In genomic region chr22:42150727-42151590, GRCh38 we compare ENCODE assay signal across 26 cellular contexts.
"Had no signal": no experiment of that assay in that cellular context is flagged by ENCODE, and none has a peak within 500 bp of the region (broad histone marks: within the 10 kb centered on the region; RNA-seq: fewer than 3 reads in every experiment).

No MANE protein-coding gene starts in this region.

- H3K27ac Mint-ChIP-seq: activated B cell treated with CpG ODN at 0.5 μM for 24 hours; activated CD8-positive, alpha-beta memory T cell treated with anti-CD3 and anti-CD28 coated beads, Interleukin-2, amount 10 ng/mL, durations not matched to agents 7 days and 5 days; activated CD8-positive, alpha-beta T cell treated with anti-CD3 and anti-CD28 coated beads, Interleukin-2, amount 10 ng/mL, durations not matched to agents 7 days and 5 days; activated T-helper 2 cell treated with anti-CD3 and anti-CD28 coated beads, Interferon-gamma antibody, Interleukin-2, Interleukin-4, amounts not matched to agents 10 μg/mL and 5 μg/mL and 100 μg/mL, durations not matched to agents 14 hours and 24 hours and 36 hours; nephron progenitor cell; type B pancreatic cell had no signal

- H3K36me3 ChIP-seq: pancreas had no signal

- H3K27me3 ChIP-seq: ascending aorta, dorsolateral prefrontal cortex, gastroesophageal sphincter, pancreas had no signal

- H3K4me1 ChIP-seq: ascending aorta, gastroesophageal sphincter, pancreas, psoas muscle had no signal

- H3K4me2 ChIP-seq: smooth muscle cell had no signal

- H3K9me3 ChIP-seq: ascending aorta, gastroesophageal sphincter, pancreas, psoas muscle had no signal

- ATAC-seq: activated CD8-positive, alpha-beta memory T cell treated with anti-CD3 and anti-CD28 coated beads, Interleukin-2, amount 10 ng/mL, durations not matched to agents 7 days and 5 days; activated CD8-positive, alpha-beta T cell treated with anti-CD3 and anti-CD28 coated beads, Interleukin-2, amount 10 ng/mL, durations not matched to agents 7 days and 5 days; left cardiac atrium; psoas muscle had no signal

- H3K27me3 Mint-ChIP-seq: activated B cell treated with CpG ODN at 0.5 μM for 24 hours; activated CD8-positive, alpha-beta memory T cell treated with anti-CD3 and anti-CD28 coated beads, Interleukin-2, amount 10 ng/mL, durations not matched to agents 7 days and 5 days; activated naive CD8-positive, alpha-beta T cell; brain; naive B cell; type B pancreatic cell had no signal

- H3K9me3 Mint-ChIP-seq: activated B cell treated with CpG ODN at 0.5 μM for 24 hours; activated T-helper 2 cell treated with anti-CD3 and anti-CD28 coated beads, Interferon-gamma antibody, Interleukin-2, Interleukin-4, amounts not matched to agents 10 μg/mL and 5 μg/mL and 100 μg/mL, durations not matched to agents 14 hours and 24 hours and 36 hours; brain; naive B cell; nephron progenitor cell; type B pancreatic cell had no signal

- H3K4me3 Mint-ChIP-seq: activated B cell treated with CpG ODN at 0.5 μM for 24 hours; activated CD8-positive, alpha-beta memory T cell treated with anti-CD3 and anti-CD28 coated beads, Interleukin-2, amount 10 ng/mL, durations not matched to agents 7 days and 5 days; activated CD8-positive, alpha-beta T cell treated with anti-CD3 and anti-CD28 coated beads, Interleukin-2, amount 10 ng/mL, durations not matched to agents 7 days and 5 days; activated naive CD8-positive, alpha-beta T cell; brain; naive B cell; nephron progenitor cell; type B pancreatic cell had no signal

- FAIRE-seq: endothelial cell of umbilical vein, keratinocyte, pancreas had no signal

- H3K27ac ChIP-seq: ascending aorta, coronary artery, dorsolateral prefrontal cortex, gastroesophageal sphincter, pancreas, psoas muscle had no signal

- H3K4me3 ChIP-seq: ascending aorta, coronary artery, dorsolateral prefrontal cortex, gastroesophageal sphincter, pancreas, psoas muscle, smooth muscle cell had no signal

- DNase-seq: activated B cell treated with CpG ODN at 0.5 μM for 24 hours; activated CD8-positive, alpha-beta memory T cell treated with anti-CD3 and anti-CD28 coated beads, Interleukin-2, amount 10 ng/mL, durations not matched to agents 7 days and 5 days; activated CD8-positive, alpha-beta T cell treated with anti-CD3 and anti-CD28 coated beads, Interleukin-2, amount 10 ng/mL, durations not matched to agents 7 days and 5 days; activated T-cell treated with anti-CD3 and anti-CD28 coated beads for 4 hours; dorsolateral prefrontal cortex; effector memory CD4-positive, alpha-beta T cell; hippocampal formation; left cardiac atrium; mammary epithelial cell; naive B cell; nephron progenitor cell; pancreas; stimulated activated CD4-positive, alpha-beta T cell treated with anti-CD3 and anti-CD28 coated beads, Interleukin-1b, Interleukin-23, amount 100 ng/mL, for 48 hours; stimulated activated naive CD4-positive, alpha-beta T cell treated with Interleukin-2 at 50 U/mL for 16 hours; T-helper 2 cell had no signal

- H3K4me1 Mint-ChIP-seq: activated B cell treated with CpG ODN at 0.5 μM for 24 hours; activated CD8-positive, alpha-beta memory T cell treated with anti-CD3 and anti-CD28 coated beads, Interleukin-2, amount 10 ng/mL, durations not matched to agents 7 days and 5 days; brain; naive B cell; nephron progenitor cell had no signal
